8 cellular contexts compared by ENCODE assay signal in the genomic region with DNA sequence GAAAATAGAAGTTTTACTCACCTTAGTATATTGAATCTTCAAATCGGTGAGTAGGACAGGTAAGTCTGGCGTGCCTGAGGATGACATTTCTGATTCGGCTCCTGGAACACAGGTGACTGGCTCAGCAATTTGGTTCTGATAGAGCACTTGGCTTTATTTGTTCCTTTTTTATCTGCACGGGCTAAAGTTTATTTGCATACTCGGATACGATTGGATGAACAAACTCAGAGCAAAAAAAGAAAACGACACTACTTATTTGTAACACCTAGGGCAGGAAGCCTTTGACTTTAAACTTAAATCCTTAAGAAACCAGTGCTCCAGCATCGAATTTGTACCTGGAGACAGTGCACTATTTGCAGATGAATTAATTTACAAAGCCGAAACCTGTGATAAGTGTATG. TPM values are rescaled to one million over a fixed set of nuclear protein-coding genes. Genes with fewer than 3 reads are reported as not detected.
DNase-seq lines count a peak whose midpoint lies in the region; ATAC-seq and TF ChIP-seq lines count a peak whose summit lies in the region.

TSS of gene ALDH1A1 (minus strand) at position 140 of the 400 bp plus-strand sequence. CDS start at position 87, 53 bp downstream.

- WGBS in psoas muscle, 3 donors: 10 to 20% (median 12%) methylated on average over 9 of the region's 9 CpGs

- no peaks in the 10 kb centered on the region for H3K36me3 ChIP-seq in DND-41 (ENCODE audit: insufficient read depth, low read length)
- no peaks in the 10 kb centered on the region for H3K36me3 ChIP-seq in OCI-LY3 (replicated peaks; ENCODE audit: low read depth, low read length)
- no peaks in the 10 kb centered on the region for H3K36me3 ChIP-seq in psoas muscle (ENCODE audit: insufficient read depth in 1 of 2, low read depth in 1 of 2)

- no peaks in the 10 kb centered on the region for H3K79me2 ChIP-seq in DND-41 (ENCODE audit: insufficient read depth, low read length)
- no peaks in the 10 kb centered on the region for H3K79me2 ChIP-seq in OCI-LY3 (ENCODE audit: low read length)

- H3K4me1 ChIP-seq in DND-41 (ENCODE audit: insufficient read depth, low read length) (no peaks in the 10 kb centered on the region), OCI-LY3 (ENCODE audit: low read length) (peaks cover 16% of the 10 kb centered on the region; the same call in 1 of the 2 replicates), psoas muscle (peaks cover 16% of the 10 kb centered on the region)

- H3K4me2 ChIP-seq in DND-41 (ENCODE audit: insufficient read depth, low read length) (no peak within 1 kb of the TSS), OCI-LY3 (ENCODE audit: low read length) (peak within 1 kb of the TSS; percentile 26)

- DNase-seq in DND-41: no peak
- DNase-seq in glomerular endothelial cell (ENCODE audit: extremely low read depth, low read depth, low spot score): no peak
- no peak for DNase-seq in psoas muscle
- no peak for DNase-seq in HCEC 1CT
- no peak for DNase-seq in amygdala (lab: John Stamatoyannopoulos, UW)
- no peak for DNase-seq in iPS-NIHi7 (ENCODE audit: extremely low spot score)

- ATAC-seq in DND-41 (ENCODE audit: insufficient read depth, low read depth) (peak; percentile 42; the same call in 1 of the 3 replicates), psoas muscle (peak in 2 of 4 donors; percentile 25 to 36), GM18498 (IDR thresholded peaks at IDR 0.05; ENCODE audit: unreplicated experiment) (no peak)

- H3K9me3 ChIP-seq in DND-41 (ENCODE audit: insufficient read depth, low read length, severe bottlenecking): no peaks in the 10 kb centered on the region
- no peaks in the 10 kb centered on the region for H3K9me3 ChIP-seq in OCI-LY3 (ENCODE audit: insufficient read depth, low read length)
- H3K9me3 ChIP-seq in psoas muscle: no peaks in the 10 kb centered on the region

- H3K27ac ChIP-seq in DND-41 (ENCODE audit: low read length): no peak within 1 kb of the TSS
- H3K27ac ChIP-seq in OCI-LY3 (ENCODE audit: low read length): no peak within 1 kb of the TSS
- peak within 1 kb of the TSS; percentile 71 for H3K27ac ChIP-seq in psoas muscle

- TF ChIP-seq CTCF in DND-41 (IDR thresholded peaks at IDR 0.05; ENCODE audit: borderline replicate concordance, extremely low read depth, low read length, poor library complexity, severe bottlenecking) (no peak), OCI-LY3 (IDR thresholded peaks at IDR 0.05; ENCODE audit: low read depth, low read length) (no peak), psoas muscle (IDR thresholded peaks at IDR 0.05) (no peak)

- H3K9ac ChIP-seq in DND-41 (ENCODE audit: low read depth, low read length) (no peak within 1 kb of the TSS), OCI-LY3 (ENCODE audit: low read length) (no peak within 1 kb of the TSS)

- intact Hi-C loops in psoas muscle (cut with DNase I): loop anchor here in 1 of 2 donors (5.0 kb wide), 1 partner anchor 71 kb away; no protein-coding TSS in a partner anchor

- H2AFZ ChIP-seq in DND-41 (ENCODE audit: low read depth, low read length) (no peak within 1 kb of the TSS), OCI-LY3 (ENCODE audit: low read depth, low read length) (no peak within 1 kb of the TSS)

- H3K27me3 ChIP-seq in DND-41 (ENCODE audit: insufficient read depth, low read length, poor library complexity) (peaks cover 14% of the 10 kb centered on the region), OCI-LY3 (ENCODE audit: low read depth, low read length) (peaks cover 17% of the 10 kb centered on the region), psoas muscle (ENCODE audit: insufficient read depth in 3 of 3, low read length in 2 of 3) (no peaks in the 10 kb centered on the region)

- H4K20me1 ChIP-seq in DND-41 (ENCODE audit: insufficient read depth, low read length): no peaks in the 10 kb centered on the region
- H4K20me1 ChIP-seq in OCI-LY3 (ENCODE audit: insufficient read depth, low read length): no peaks in the 10 kb centered on the region

- H3K4me3 ChIP-seq in DND-41 (ENCODE audit: low read depth in 1 of 2, low read length in 2 of 2): no peak within 1 kb of the TSS
- no peak within 1 kb of the TSS for H3K4me3 ChIP-seq in OCI-LY3 (ENCODE audit: low read length)
- H3K4me3 ChIP-seq in psoas muscle: peak within 1 kb of the TSS; percentile 55

RNA-seq across cellular contexts. Expression of gene ALDH1A1, which starts in this region (rescaled TPM):
- 10.5 and 172 TPM in 2 replicates for total RNA-seq in glomerular endothelial cell
- total RNA-seq in psoas muscle: 10 to 100 TPM; 14.1 to 57.0 (median 31.7) TPM
- 10 to 100 TPM in 2 of 3 donors, 1 to 10 TPM in 1; 7.0 to 21.0 (median 15.0) TPM for polyA plus RNA-seq in psoas muscle
